ENCODE assay signal across 18 cellular contexts in genomic region chr2:10399358-10399757, GRCh38. TPM values are rescaled to one million over a fixed set of nuclear protein-coding genes. Genes with fewer than 3 reads are reported as not detected.
DNase-seq lines count a peak whose midpoint lies in the region; ATAC-seq and TF ChIP-seq lines count a peak whose summit lies in the region.
"Had no signal": no experiment of that assay in that cellular context is flagged by ENCODE, and none has a peak within 500 bp of the region (broad histone marks: within the 10 kb centered on the region; RNA-seq: fewer than 3 reads in every experiment).

No MANE protein-coding gene starts in this region.

- H3K36me3 Mint-ChIP-seq in T-helper 1 cell treated with Interleukin-12 subunit alpha and Interleukin-12 subunit beta and Interleukin-4 antibody, amounts not matched to agents 30 μg/mL and 1 μg/mL, for 36 hours (ENCODE audit: low read depth), result peaks cover 14% of the 10 kb centered on the region
- peaks cover 35% of the 10 kb centered on the region for H3K36me3 Mint-ChIP-seq in stimulated activated naive CD8-positive, alpha-beta T cell treated with anti-CD3 and anti-CD28 coated beads, Interleukin-15, Interleukin-2, amounts not matched to agents 100 ng/mL and 50 ng/mL, for 24 hours (ENCODE audit: low read depth)
- no peaks in the 10 kb centered on the region for H3K36me3 Mint-ChIP-seq in natural killer cell

- H3K4me3 Mint-ChIP-seq in T-helper 1 cell treated with Interleukin-12 subunit alpha and Interleukin-12 subunit beta and Interleukin-4 antibody, amounts not matched to agents 30 μg/mL and 1 μg/mL, for 36 hours, result no peak overlapping the region
- peak overlapping the region; percentile 0 for H3K4me3 Mint-ChIP-seq in stimulated activated naive CD8-positive, alpha-beta T cell treated with anti-CD3 and anti-CD28 coated beads, Interleukin-15, Interleukin-2, amounts not matched to agents 100 ng/mL and 50 ng/mL, for 24 hours
- peak overlapping the region; percentile 64 for H3K4me3 Mint-ChIP-seq in natural killer cell

- H3K27me3 Mint-ChIP-seq in T-helper 1 cell treated with Interleukin-12 subunit alpha and Interleukin-12 subunit beta and Interleukin-4 antibody, amounts not matched to agents 30 μg/mL and 1 μg/mL, for 36 hours (ENCODE audit: low read depth), result no peaks in the 10 kb centered on the region
- no peaks in the 10 kb centered on the region for H3K27me3 Mint-ChIP-seq in stimulated activated naive CD8-positive, alpha-beta T cell treated with anti-CD3 and anti-CD28 coated beads, Interleukin-15, Interleukin-2, amounts not matched to agents 100 ng/mL and 50 ng/mL, for 24 hours
- no peaks in the 10 kb centered on the region for H3K27me3 Mint-ChIP-seq in natural killer cell (ENCODE audit: low read depth in 2 of 2)
- H3K27me3 Mint-ChIP-seq: naive B cell had no signal

- ATAC-seq in stimulated activated naive CD8-positive, alpha-beta T cell treated with anti-CD3 and anti-CD28 coated beads, Interleukin-15, Interleukin-2, amounts not matched to agents 100 U/mL and 50 U/mL, for 24 hours, result no peak
- ATAC-seq in natural killer cell (peak in 1 of 3 donors; percentile 14), HG02981 (IDR thresholded peaks at IDR 0.05; ENCODE audit: unreplicated experiment) (no peak)
- ATAC-seq: GM12878 had no signal

- DNase-seq in T-helper 1 cell, result no peak
- DNase-seq in stimulated activated naive CD8-positive, alpha-beta T cell treated with anti-CD3 and anti-CD28 coated beads, Interleukin-15, Interleukin-2, amounts not matched to agents 100 U/mL and 50 U/mL, for 24 hours, result no peak
- DNase-seq in natural killer cell, result no peak
- DNase-seq in stimulated activated CD4-positive, alpha-beta T cell treated with anti-CD3 and anti-CD28 coated beads, Interleukin-12 subunit alpha, Interleukin-12 subunit beta, amount 100 ng/mL, for 4 hours, result no peak
- no peak for DNase-seq in CD1c-positive myeloid dendritic cell (ENCODE audit: extremely low spot score)
- DNase-seq: activated gamma-delta T cell, dermis blood vessel endothelial cell, DMS79 treated with DMSO at 0.1 percent for 48 hours, HCEC 1CT, mesenchymal stem cell, naive B cell, NCI-H1417, NCI-H510A, T-helper 9 cell had no signal

- H3K9me3 Mint-ChIP-seq in T-helper 1 cell treated with Interleukin-12 subunit alpha and Interleukin-12 subunit beta and Interleukin-4 antibody, amounts not matched to agents 30 μg/mL and 1 μg/mL, for 36 hours, result no peaks in the 10 kb centered on the region
- no peaks in the 10 kb centered on the region for H3K9me3 Mint-ChIP-seq in stimulated activated naive CD8-positive, alpha-beta T cell treated with anti-CD3 and anti-CD28 coated beads, Interleukin-15, Interleukin-2, amounts not matched to agents 100 ng/mL and 50 ng/mL, for 24 hours
- no peaks in the 10 kb centered on the region for H3K9me3 Mint-ChIP-seq in natural killer cell

- TF ChIP-seq CTCF in natural killer cell (IDR thresholded peaks at IDR 0.05), result no peak

- H3K27ac Mint-ChIP-seq in T-helper 1 cell treated with Interleukin-12 subunit alpha and Interleukin-12 subunit beta and Interleukin-4 antibody, amounts not matched to agents 30 μg/mL and 1 μg/mL, for 36 hours, result peak overlapping the region; percentile 68
- peak overlapping the region; percentile 68 for H3K27ac Mint-ChIP-seq in stimulated activated naive CD8-positive, alpha-beta T cell treated with anti-CD3 and anti-CD28 coated beads, Interleukin-15, Interleukin-2, amounts not matched to agents 100 ng/mL and 50 ng/mL, for 24 hours
- peak overlapping the region; percentile 27 to 87 for H3K27ac Mint-ChIP-seq in natural killer cell

- intact Hi-C loops in natural killer cell (cut with micrococcal nuclease), result no loop called here

- H3K4me1 Mint-ChIP-seq in T-helper 1 cell treated with Interleukin-12 subunit alpha and Interleukin-12 subunit beta and Interleukin-4 antibody, amounts not matched to agents 30 μg/mL and 1 μg/mL, for 36 hours (ENCODE audit: low read depth), result peaks cover 23% of the 10 kb centered on the region
- peaks cover 60% of the 10 kb centered on the region for H3K4me1 Mint-ChIP-seq in stimulated activated naive CD8-positive, alpha-beta T cell treated with anti-CD3 and anti-CD28 coated beads, Interleukin-15, Interleukin-2, amounts not matched to agents 100 ng/mL and 50 ng/mL, for 24 hours (ENCODE audit: low read depth)
- H3K4me1 Mint-ChIP-seq in natural killer cell, result peaks cover 22 to 58% of the 10 kb centered on the region in 2 donors

RNA-seq across cellular contexts. Expression of gene ODC1, which starts 48.8 kb away (rescaled TPM):
- total RNA-seq in natural killer cell, result 10 to 100 TPM; 38.7 to 85.4 (median 43.8) TPM
